21 cellular contexts compared by ENCODE assay signal in the genomic region with DNA sequence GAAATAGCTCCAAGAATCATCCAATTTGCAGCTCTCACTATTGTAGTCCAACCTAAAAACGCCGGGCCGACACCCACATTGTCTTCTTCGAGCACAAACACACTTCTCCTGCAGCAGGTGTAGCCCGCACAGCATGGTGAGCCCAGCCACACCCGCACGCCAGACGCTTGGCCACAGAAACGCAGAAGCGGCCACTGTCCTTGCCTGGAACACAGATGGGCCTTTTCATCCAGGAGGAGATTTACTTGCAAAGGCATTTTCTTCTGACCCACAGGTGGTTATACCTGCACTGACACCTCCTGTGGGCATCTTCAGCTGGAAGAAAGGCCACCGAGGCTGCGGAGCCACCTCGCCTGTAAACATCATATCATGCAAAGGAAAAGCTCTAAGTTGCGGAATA.
"Had no signal": no experiment of that assay in that cellular context is flagged by ENCODE, and none has a peak within 500 bp of the region (broad histone marks: within the 10 kb centered on the region; RNA-seq: fewer than 3 reads in every experiment).

No MANE protein-coding gene starts in this region.

- H3K27me3 ChIP-seq: adrenal gland, Peyer's patch had no signal

- H3K9me3 ChIP-seq: adrenal gland, Peyer's patch had no signal

- ATAC-seq: activated CD8-positive, alpha-beta T cell treated with anti-CD3 and anti-CD28 coated beads, Interleukin-2, amount 10 ng/mL, durations not matched to agents 7 days and 5 days had no signal

- H3K36me3 ChIP-seq: adrenal gland, Peyer's patch had no signal

- DNase-seq: activated CD4-positive, alpha-beta T cell treated with anti-CD3 and anti-CD28 coated beads for 48 hours; activated CD4-positive, alpha-beta T cell treated with anti-CD3 and anti-CD28 coated beads, Interleukin-2, amount 50 U/mL, for 4 hours; activated CD4-positive, CD25-positive, alpha-beta regulatory T cell treated with anti-CD3 and anti-CD28 coated beads, Interleukin-2, amount 50 U/mL, for 72 hours; activated CD8-positive, alpha-beta memory T cell treated with anti-CD3 and anti-CD28 coated beads, Interleukin-2, amount 50 U/mL, for 48 hours; activated CD8-positive, alpha-beta T cell treated with anti-CD3 and anti-CD28 coated beads, Interleukin-2, amount 10 ng/mL, durations not matched to agents 7 days and 5 days; activated naive CD4-positive, alpha-beta T cell treated with anti-CD3 and anti-CD28 coated beads, Interleukin-2, amount 50 U/mL, for 16 hours; activated naive CD8-positive, alpha-beta T cell treated with anti-CD3 and anti-CD28 coated beads, Interleukin-2, amount 10 ng/mL, durations not matched to agents 7 days and 5 days; activated T-cell treated with anti-CD3 and anti-CD28 coated beads, Interleukin-2, amount 50 U/mL, for 1 hour; central memory CD4-positive, alpha-beta T cell; NCI-H1092 treated with DMSO at 0.1 percent for 48 hours; NCI-H1417 treated with DMSO at 0.1 percent for 48 hours; NCI-H187; NCI-H2081; NCI-H446 treated with DMSO at 0.1 percent for 48 hours; NCI-H524 treated with DMSO at 0.1 percent for 48 hours; NK-92 treated with Interleukin-12 subunit alpha and Interleukin-12 subunit beta, amount 100 ng/mL, for 24 hours; Peyer's patch; Right ventricle myocardium superior had no signal

- H3K27ac ChIP-seq: adrenal gland, KMS-11, RWPE1 had no signal

- H3K4me3 ChIP-seq: adrenal gland, Peyer's patch had no signal
